In genomic region chr16:85539629-85540291, GRCh38 we compare ENCODE assay signal across 26 cellular contexts.
"Had no signal": no experiment of that assay in that cellular context is flagged by ENCODE, and none has a peak within 500 bp of the region (broad histone marks: within the 10 kb centered on the region; RNA-seq: fewer than 3 reads in every experiment).

No MANE protein-coding gene starts in this region.

- H3K36me3 ChIP-seq: esophagus muscularis mucosa, gastroesophageal sphincter, neural progenitor cell, suprapubic skin, transverse colon, vagina had no signal

- H3K27me3 ChIP-seq: dorsolateral prefrontal cortex, esophagus muscularis mucosa, gastroesophageal sphincter, neural progenitor cell, suprapubic skin, transverse colon, vagina had no signal

- ATAC-seq: foreskin keratinocyte; gastroesophageal sphincter; mucosa of descending colon; natural killer cell treated with Interleukin-12 subunit alpha and Interleukin-12 subunit beta and Interleukin-15 and Interleukin-18, amount 100 ng/mL, for 72 hours; sciatic nerve; stimulated activated naive CD8-positive, alpha-beta T cell treated with anti-CD3 and anti-CD28 coated beads, Interleukin-15, amount 100 ng/mL, for 72 hours had no signal

- H3K4me3 ChIP-seq: dorsolateral prefrontal cortex, esophagus muscularis mucosa, gastroesophageal sphincter, mucosa of descending colon, neural progenitor cell, smooth muscle cell, suprapubic skin, transverse colon, vagina had no signal

- H3K9me3 ChIP-seq: transverse colon, vagina had no signal

- H3K4me1 ChIP-seq: foreskin keratinocyte had no signal

- DNase-seq: dorsolateral prefrontal cortex; effector CD4-positive, alpha-beta T cell; foreskin keratinocyte; hypothalamus; immature natural killer cell; islet precursor cell; mesenchymal stem cell; mucosa of descending colon; naive B cell; stimulated activated CD4-positive, alpha-beta T cell treated with anti-CD3 and anti-CD28 coated beads, Interleukin-12 subunit alpha, Interleukin-12 subunit beta, amount 100 ng/mL, for 4 hours; stimulated activated CD4-positive, alpha-beta T cell treated with anti-CD3 and anti-CD28 coated beads, Interleukin-1b, Interleukin-23, amount 100 ng/mL, for 48 hours; stimulated activated CD4-positive, alpha-beta T cell treated with anti-CD3 and anti-CD28 coated beads, Interleukin-4, amount 100 ng/mL, for 1 hour; stimulated activated CD8-positive, alpha-beta memory T cell treated with anti-CD3 and anti-CD28 coated beads, Interleukin-4, amount 100 ng/mL, for 48 hours; stimulated activated naive CD4-positive, alpha-beta T cell; stimulated activated naive CD8-positive, alpha-beta T cell treated with anti-CD3 and anti-CD28 coated beads, Interleukin-15, amount 100 ng/mL, for 72 hours; transverse colon had no signal

- H3K27ac ChIP-seq: dorsolateral prefrontal cortex, epithelial cell of prostate, esophagus muscularis mucosa, foreskin keratinocyte, gastroesophageal sphincter, neural progenitor cell, parathyroid adenoma, suprapubic skin, transverse colon, vagina had no signal

- H3K9ac ChIP-seq: neural progenitor cell, parathyroid adenoma had no signal
